In the genomic region with DNA sequence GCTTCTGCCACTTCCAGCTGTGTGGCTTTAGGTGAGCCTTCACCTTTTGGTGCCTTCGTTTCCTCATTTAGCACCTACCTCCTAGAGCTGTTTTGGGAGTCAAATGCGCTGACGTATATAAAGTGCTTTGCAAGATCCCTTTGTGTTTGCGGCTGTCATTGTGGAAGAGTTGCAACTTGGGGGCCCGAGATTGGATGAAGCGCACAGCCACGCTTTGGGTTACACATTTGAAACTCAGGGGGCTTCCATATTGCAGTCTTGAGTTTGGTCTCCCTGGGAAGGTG, we compare ENCODE assay signal across 8 cellular contexts. TPM values are rescaled to one million over a fixed set of nuclear protein-coding genes. Genes with fewer than 3 reads are reported as not detected.
DNase-seq lines count a peak whose midpoint lies in the region; ATAC-seq lines count a peak whose summit lies in the region.

No MANE protein-coding gene starts in this region.

- H3K9me3 Mint-ChIP-seq in activated CD4-positive, alpha-beta T cell treated with anti-CD3 and anti-CD28 coated beads, Interleukin-2, amount 10 ng/mL, durations not matched to agents 7 days and 5 days: no peaks in the 10 kb centered on the region
- no peaks in the 10 kb centered on the region for H3K9me3 Mint-ChIP-seq in activated T-cell treated with anti-CD3 and anti-CD28 coated beads, Interleukin-2, amount 50 U/mL, for 4 hours
- no peaks in the 10 kb centered on the region for H3K9me3 Mint-ChIP-seq in immature natural killer cell

- no peaks in the 10 kb centered on the region for H3K27me3 Mint-ChIP-seq in activated CD4-positive, alpha-beta T cell treated with anti-CD3 and anti-CD28 coated beads, Interleukin-2, amount 10 ng/mL, durations not matched to agents 7 days and 5 days
- no peaks in the 10 kb centered on the region for H3K27me3 Mint-ChIP-seq in activated T-cell treated with anti-CD3 and anti-CD28 coated beads, Interleukin-2, amount 50 U/mL, for 4 hours (ENCODE audit: low read depth)
- H3K27me3 Mint-ChIP-seq in immature natural killer cell (ENCODE audit: low read depth in 3 of 3): peaks cover 5 to 15% (median 8%) of the 10 kb centered on the region in 3 donors

- no peaks in the 10 kb centered on the region for H3K27me3 ChIP-seq in thymus (ENCODE audit: control insufficient read depth, insufficient read depth)

- 20% methylated on average over 7 of the region's 7 CpGs for WGBS in thymus

- DNase-seq in activated CD4-positive, alpha-beta T cell treated with anti-CD3 and anti-CD28 coated beads, Interleukin-2, amount 10 ng/mL, durations not matched to agents 7 days and 5 days: no peak
- no peak for DNase-seq in activated CD4-positive, alpha-beta T cell treated with anti-CD3 and anti-CD28 coated beads for 4 hours
- DNase-seq in activated T-cell treated with anti-CD3 and anti-CD28 coated beads, Interleukin-2, amount 50 U/mL, for 4 hours: no peak
- DNase-seq in immature natural killer cell (no peak), LoVo (ENCODE audit: low spot score) (no peak), EL (no peak)

- H3K27ac Mint-ChIP-seq in activated CD4-positive, alpha-beta T cell treated with anti-CD3 and anti-CD28 coated beads, Interleukin-2, amount 10 ng/mL, durations not matched to agents 7 days and 5 days: peak overlapping the region; percentile 89
- peak overlapping the region; percentile 74 to 93 (median 86) for H3K27ac Mint-ChIP-seq in immature natural killer cell

- peaks cover 33% of the 10 kb centered on the region for H3K4me1 ChIP-seq in thymus (ENCODE audit: control insufficient read depth, insufficient read depth, low read length)

- POLR2A ChIA-PET in activated CD4-positive, alpha-beta T cell treated with anti-CD3 and anti-CD28 coated beads, Interleukin-2, amount 10 ng/mL, durations not matched to agents 7 days and 5 days (lab: Charles Lee): interaction anchor here (0.8 kb wide), 1 partner anchor 10 kb away, joined by 4 read pairs; no protein-coding TSS in a partner anchor

- H3K36me3 ChIP-seq in thymus (ENCODE audit: control insufficient read depth, insufficient read depth): peaks cover 37% of the 10 kb centered on the region

- no peaks in the 10 kb centered on the region for H3K9me3 ChIP-seq in thymus (ENCODE audit: control insufficient read depth)

- CTCF ChIA-PET in activated CD4-positive, alpha-beta T cell treated with anti-CD3 and anti-CD28 coated beads, Interleukin-2, amount 10 ng/mL, durations not matched to agents 7 days and 5 days (lab: Charles Lee): interaction anchor here (0.9 to 1.8 kb wide), 3 partner anchors 9 to 13 kb away, joined by 3 to 8 read pairs (median 4); partner anchors contain the start of gene ABCB9

- H3K36me3 Mint-ChIP-seq in activated CD4-positive, alpha-beta T cell treated with anti-CD3 and anti-CD28 coated beads, Interleukin-2, amount 10 ng/mL, durations not matched to agents 7 days and 5 days (ENCODE audit: low read depth): peaks cover 24% of the 10 kb centered on the region
- peaks cover 2% of the 10 kb centered on the region for H3K36me3 Mint-ChIP-seq in activated T-cell treated with anti-CD3 and anti-CD28 coated beads, Interleukin-2, amount 50 U/mL, for 4 hours (ENCODE audit: insufficient read depth)
- H3K36me3 Mint-ChIP-seq in immature natural killer cell: peaks cover 0 to 5% (median 2%) of the 10 kb centered on the region in 3 donors

- H3K27ac ChIP-seq in thymus (ENCODE audit: low read depth): peak overlapping the region; percentile 88

- peak overlapping the region; percentile 87 for H3K4me3 Mint-ChIP-seq in activated CD4-positive, alpha-beta T cell treated with anti-CD3 and anti-CD28 coated beads, Interleukin-2, amount 10 ng/mL, durations not matched to agents 7 days and 5 days
- peak overlapping the region; percentile 90 for H3K4me3 Mint-ChIP-seq in activated T-cell treated with anti-CD3 and anti-CD28 coated beads, Interleukin-2, amount 50 U/mL, for 4 hours
- peak overlapping the region; percentile 84 to 89 (median 86) for H3K4me3 Mint-ChIP-seq in immature natural killer cell

- ATAC-seq in activated T-cell treated with anti-CD3 and anti-CD28 coated beads, Interleukin-2, amount 50 U/mL, for 4 hours: no peak
- no peak for ATAC-seq in HG02885 (IDR thresholded peaks at IDR 0.05; ENCODE audit: poor library complexity, unreplicated experiment)

- peaks cover 59% of the 10 kb centered on the region for H3K4me1 Mint-ChIP-seq in activated CD4-positive, alpha-beta T cell treated with anti-CD3 and anti-CD28 coated beads, Interleukin-2, amount 10 ng/mL, durations not matched to agents 7 days and 5 days
- peaks cover 53% of the 10 kb centered on the region for H3K4me1 Mint-ChIP-seq in activated T-cell treated with anti-CD3 and anti-CD28 coated beads, Interleukin-2, amount 50 U/mL, for 4 hours (ENCODE audit: low read depth)
- peaks cover 66 to 69% of the 10 kb centered on the region in 2 donors for H3K4me1 Mint-ChIP-seq in immature natural killer cell

- peak overlapping the region; percentile 93 for H3K4me3 ChIP-seq in thymus (ENCODE audit: low read length)

RNA-seq across cellular contexts. Expression of gene ARL6IP4, which starts 0.6 kb away (rescaled TPM):
- 100 to 1,000 TPM; 160 to 180 TPM for total RNA-seq in activated CD4-positive, alpha-beta T cell treated with anti-CD3 and anti-CD28 coated beads, Interleukin-2, amount 10 ng/mL, durations not matched to agents 7 days and 5 days
- total RNA-seq in activated T-cell treated with anti-CD3 and anti-CD28 coated beads, Interleukin-2, amount 50 U/mL, for 4 hours: 100 to 1,000 TPM; 118 to 141 (median 129) TPM
- 100 to 1,000 TPM; 131 to 327 (median 245) TPM for polyA plus RNA-seq in immature natural killer cell
- 302 TPM for polyA plus RNA-seq in thymus

RNA-seq across cellular contexts. Expression of gene OGFOD2, which starts 4.8 kb away (rescaled TPM):
- total RNA-seq in activated CD4-positive, alpha-beta T cell treated with anti-CD3 and anti-CD28 coated beads, Interleukin-2, amount 10 ng/mL, durations not matched to agents 7 days and 5 days: 10 to 100 TPM; 25.3 to 25.9 TPM
- total RNA-seq in activated T-cell treated with anti-CD3 and anti-CD28 coated beads, Interleukin-2, amount 50 U/mL, for 4 hours: 10 to 100 TPM; 23.1 to 25.5 (median 24.7) TPM
- polyA plus RNA-seq in immature natural killer cell: 10 to 100 TPM; 14.4 to 16.6 (median 16.3) TPM
- 20.6 TPM for polyA plus RNA-seq in thymus

RNA-seq across cellular contexts. Expression of gene ABCB9, which starts 13.6 kb away (rescaled TPM):
- 1 to 10 TPM; 4.7 to 6.7 TPM for total RNA-seq in activated CD4-positive, alpha-beta T cell treated with anti-CD3 and anti-CD28 coated beads, Interleukin-2, amount 10 ng/mL, durations not matched to agents 7 days and 5 days
- 1 to 10 TPM; 2.3 to 3.2 (median 2.9) TPM for total RNA-seq in activated T-cell treated with anti-CD3 and anti-CD28 coated beads, Interleukin-2, amount 50 U/mL, for 4 hours
- polyA plus RNA-seq in immature natural killer cell: under 1 TPM in 2 of 3 donors, not detected in 1; 0.31 to 0.44 TPM
- polyA plus RNA-seq in thymus: 1.8 TPM
